20 cellular contexts compared by ENCODE assay signal in the genomic region with DNA sequence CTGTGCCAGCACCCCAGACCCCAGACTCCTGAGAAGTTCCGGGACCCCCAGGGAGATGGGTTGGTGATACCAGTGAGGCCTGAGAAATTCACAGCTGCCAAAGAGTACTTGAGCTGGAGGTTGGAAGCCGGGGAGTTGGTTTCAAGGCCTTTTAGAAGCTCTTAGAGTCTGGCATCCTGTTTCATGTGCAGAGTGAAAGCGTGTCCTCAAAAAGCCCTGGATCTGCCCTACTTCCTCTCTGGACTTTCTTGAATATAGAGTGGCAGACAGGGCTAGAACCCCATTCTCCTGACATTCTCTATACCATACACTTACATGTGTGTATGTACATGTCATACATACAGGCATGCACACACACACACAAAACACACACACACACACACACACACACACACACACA.
"Had no signal": no experiment of that assay in that cellular context is flagged by ENCODE, and none has a peak within 500 bp of the region (broad histone marks: within the 10 kb centered on the region; RNA-seq: fewer than 3 reads in every experiment).

No MANE protein-coding gene starts in this region.

- FAIRE-seq: astrocyte, bronchial epithelial cell, frontal cortex, islet of Langerhans, pancreas had no signal

- H3K4me3 Mint-ChIP-seq: activated T-cell treated with anti-CD3 and anti-CD28 coated beads, Interleukin-2, amount 50 U/mL, for 4 hours; dendritic cell treated with granulocyte-macrophage colony-stimulating factor and Interleukin-4, amounts not matched to agents 40 ng/mL and 50 ng/mL, for 4 days; memory B cell; naive thymus-derived CD8-positive, alpha-beta T cell; stimulated activated naive B cell treated with anti-CD40 and anti-IgM and Interleukin-4, amounts not matched to agents 10 μg/mL and 1 μg/mL and 100 μg/mL, for 72 hours had no signal

- H3K4me1 ChIP-seq: pancreas, tibial nerve had no signal

- H3K27me3 Mint-ChIP-seq: dendritic cell treated with granulocyte-macrophage colony-stimulating factor and Interleukin-4, amounts not matched to agents 40 ng/mL and 50 ng/mL, for 4 days; naive thymus-derived CD8-positive, alpha-beta T cell had no signal

- H3K9me3 Mint-ChIP-seq: activated T-cell treated with anti-CD3 and anti-CD28 coated beads, Interleukin-2, amount 50 U/mL, for 4 hours; dendritic cell treated with granulocyte-macrophage colony-stimulating factor and Interleukin-4, amounts not matched to agents 40 ng/mL and 50 ng/mL, for 4 days; memory B cell; naive thymus-derived CD8-positive, alpha-beta T cell; stimulated activated naive B cell treated with anti-CD40 and anti-IgM and Interleukin-4, amounts not matched to agents 10 μg/mL and 1 μg/mL and 100 μg/mL, for 72 hours had no signal

- H3K36me3 ChIP-seq: heart right ventricle, pancreas, tibial nerve had no signal

- H3K9me3 ChIP-seq: heart right ventricle, pancreas, tibial nerve had no signal

- DNase-seq: activated CD4-positive, alpha-beta T cell treated with anti-CD3 and anti-CD28 coated beads, Interleukin-2, amount 50 U/mL, for 4 hours; activated CD4-positive, CD25-positive, alpha-beta regulatory T cell treated with anti-CD3 and anti-CD28 coated beads, Interleukin-2, amount 50 U/mL, for 72 hours; activated effector memory CD4-positive, alpha-beta T cell treated with Interleukin-2 at 50 U/mL for 16 hours; activated naive CD4-positive, alpha-beta T cell treated with anti-CD3 and anti-CD28 coated beads, Interleukin-2, amount 50 U/mL, for 16 hours; activated T-cell treated with anti-CD3 and anti-CD28 coated beads, Interleukin-2, amount 50 U/mL, for 4 hours; effector memory CD4-positive, alpha-beta T cell; heart right ventricle; naive thymus-derived CD8-positive, alpha-beta T cell; pancreas; stimulated activated CD4-positive, alpha-beta T cell treated with anti-CD3 and anti-CD28 coated beads, Interleukin-15, amount 100 ng/mL, for 24 hours; stimulated activated CD4-positive, alpha-beta T cell treated with anti-CD3 and anti-CD28 coated beads, Interleukin-4, amount 100 ng/mL, for 1 hour; stimulated activated naive B cell treated with anti-CD40 and anti-IgM and Interleukin-4, amounts not matched to agents 10 μg/mL and 1 μg/mL and 100 μg/mL, for 72 hours had no signal

- H3K36me3 Mint-ChIP-seq: memory B cell; naive thymus-derived CD8-positive, alpha-beta T cell; stimulated activated naive B cell treated with anti-CD40 and anti-IgM and Interleukin-4, amounts not matched to agents 10 μg/mL and 1 μg/mL and 100 μg/mL, for 72 hours had no signal

- H3K27ac ChIP-seq: pancreas, skin epidermis, tibial nerve had no signal

- H3K4me3 ChIP-seq: heart right ventricle, pancreas, skin epidermis, tibial nerve had no signal

- ATAC-seq: activated T-cell treated with anti-CD3 and anti-CD28 coated beads, Interleukin-2, amount 50 U/mL, for 4 hours; naive thymus-derived CD8-positive, alpha-beta T cell; pancreas; stimulated activated naive B cell treated with anti-CD40 and anti-IgM and Interleukin-4, amounts not matched to agents 10 μg/mL and 1 μg/mL and 100 μg/mL, for 72 hours had no signal

- H3K27ac Mint-ChIP-seq: dendritic cell treated with granulocyte-macrophage colony-stimulating factor and Interleukin-4, amounts not matched to agents 40 ng/mL and 50 ng/mL, for 4 days; memory B cell; stimulated activated naive B cell treated with anti-CD40 and anti-IgM and Interleukin-4, amounts not matched to agents 10 μg/mL and 1 μg/mL and 100 μg/mL, for 72 hours had no signal

- H3K27me3 ChIP-seq: heart right ventricle, pancreas, tibial nerve had no signal
